In the genomic region with DNA sequence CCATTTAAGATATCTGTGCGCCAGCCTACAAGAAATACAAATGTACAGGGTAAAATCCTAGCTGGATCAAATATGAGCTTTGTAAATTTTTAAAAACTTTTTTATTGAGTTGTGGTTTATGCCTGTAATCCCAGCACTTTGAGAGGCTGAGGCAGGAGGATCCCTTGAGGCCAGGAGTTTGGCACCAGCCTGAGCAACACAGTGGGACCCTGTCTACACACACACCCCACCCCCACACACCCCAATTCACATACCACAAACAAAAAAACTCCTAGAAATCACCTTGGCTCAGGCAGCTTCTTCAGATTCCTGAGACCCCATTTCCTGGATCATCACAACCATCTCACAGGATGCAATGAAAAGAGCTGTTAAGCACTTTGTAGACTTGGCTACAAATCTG, we compare ENCODE assay signal across 19 cellular contexts. TPM values are rescaled to one million over a fixed set of nuclear protein-coding genes. Genes with fewer than 3 reads are reported as not detected.
DNase-seq lines count a peak whose midpoint lies in the region; ATAC-seq, FAIRE-seq and TF ChIP-seq lines count a peak whose summit lies in the region.
"Had no signal": no experiment of that assay in that cellular context is flagged by ENCODE, and none has a peak within 500 bp of the region (broad histone marks: within the 10 kb centered on the region; RNA-seq: fewer than 3 reads in every experiment).

No MANE protein-coding gene starts in this region.

- no peak overlapping the region for H2BK12ac ChIP-seq in neuronal stem cell (ENCODE audit: low read length)

- CTCF ChIA-PET in CD8-positive, alpha-beta T cell (lab: Charles Lee): interaction anchor here (1.2 kb wide), 1 partner anchor 10 kb away, joined by 3 read pairs; no protein-coding TSS in a partner anchor

- intact Hi-C loops in CD8-positive, alpha-beta T cell (cut with DNase I, micrococcal nuclease): no loop called here

- H2BK5ac ChIP-seq in neuronal stem cell (ENCODE audit: low read length): peak overlapping the region; percentile 53

- H3K27me3 ChIP-seq in CD8-positive, alpha-beta T cell (ENCODE audit: insufficient read depth, low read length): no peaks in the 10 kb centered on the region
- no peaks in the 10 kb centered on the region for H3K27me3 ChIP-seq in HUES64 (ENCODE audit: insufficient read depth, low read length)
- H3K27me3 ChIP-seq in endodermal cell (ENCODE audit: control insufficient read depth, insufficient read depth, low read length, poor library complexity, severe bottlenecking): no peaks in the 10 kb centered on the region
- no peaks in the 10 kb centered on the region for H3K27me3 ChIP-seq in neuronal stem cell (ENCODE audit: control insufficient read depth in 3 of 3, insufficient read depth in 3 of 3, low read depth in 1 of 3, low read length in 3 of 3)
- H3K27me3 ChIP-seq: BLaER1 treated with 17β-estradiol and CSF1 and Interleukin-3, amounts not matched to agents 10 nM and 100 nM had no signal

- H3K18ac ChIP-seq in neuronal stem cell (ENCODE audit: low read length): no peak overlapping the region

- no peak overlapping the region for H3K4ac ChIP-seq in neuronal stem cell (ENCODE audit: low read length)

- no peak overlapping the region for H3K27ac ChIP-seq in CD8-positive, alpha-beta T cell (ENCODE audit: low read depth, low read length)
- H3K27ac ChIP-seq in HUES64 (ENCODE audit: low read depth, low read length): 0 out of 2 replicates have a peak overlapping the region, but pooled peaks have one; percentile 18
- no peak overlapping the region for H3K27ac ChIP-seq in endodermal cell (ENCODE audit: low read depth, low read length)
- no peak overlapping the region for H3K27ac ChIP-seq in neuronal stem cell (replicated peaks; ENCODE audit: low read length)
- H3K27ac ChIP-seq in coronary artery: no peak overlapping the region
- H3K27ac ChIP-seq: BLaER1 treated with 17β-estradiol and CSF1 and Interleukin-3, amounts not matched to agents 10 nM and 100 nM; GM23248 had no signal

- no peak overlapping the region for H2BK120ac ChIP-seq in neuronal stem cell (ENCODE audit: low read depth, low read length)

- no peak overlapping the region for H4K91ac ChIP-seq in neuronal stem cell (ENCODE audit: low read depth, low read length, poor library complexity)

- H3K4me1 Mint-ChIP-seq in CD8-positive, alpha-beta T cell (ENCODE audit: low read depth): no peaks in the 10 kb centered on the region
- peaks cover 7% of the 10 kb centered on the region for H3K4me1 Mint-ChIP-seq in endodermal cell
- H3K4me1 Mint-ChIP-seq: B cell, IgD-negative memory B cell had no signal

- H3K27ac Mint-ChIP-seq in CD8-positive, alpha-beta T cell: peak overlapping the region; percentile 80
- H3K27ac Mint-ChIP-seq in endodermal cell: peak overlapping the region; percentile 61
- H3K27ac Mint-ChIP-seq: B cell had no signal

- H3K14ac ChIP-seq in neuronal stem cell (ENCODE audit: low read length): no peak overlapping the region

- no peak overlapping the region for H3K4me3 Mint-ChIP-seq in CD8-positive, alpha-beta T cell
- no peak overlapping the region for H3K4me3 Mint-ChIP-seq in endodermal cell
- H3K4me3 Mint-ChIP-seq: B cell, IgD-negative memory B cell had no signal

- no peaks in the 10 kb centered on the region for H3K79me1 ChIP-seq in neuronal stem cell (ENCODE audit: low read depth, low read length)

- no peak overlapping the region for H2AFZ ChIP-seq in neuronal stem cell (ENCODE audit: low read length)
- H2AFZ ChIP-seq: GM23248 had no signal

- 100% methylated on average over 1 of the region's 1 CpG for WGBS in HUES64
- WGBS in endodermal cell (ENCODE audit: insufficient coverage in 1 of 2, insufficient read length in 1 of 2), 2 experiments: 96 to 100% methylated on average over 1 of the region's 1 CpG
- WGBS in neuronal stem cell (ENCODE audit: extremely low coverage in 2 of 2, insufficient read length in 2 of 2, insufficient replicate concordance in 1 of 2), 2 donors: no CpG with 5 or more reads among the region's 1 CpG

- no peak for DNase-seq in CD8-positive, alpha-beta T cell
- DNase-seq in endodermal cell: no peak
- no peak for DNase-seq in neuronal stem cell (ENCODE audit: low spot score)
- no peak for DNase-seq in coronary artery (ENCODE audit: low spot score)
- DNase-seq in urothelium cell line (ENCODE audit: low spot score): no peak
- DNase-seq: Caco-2, GM23248, HCEC 1CT, KBM-7 had no signal

- H3K9me3 ChIP-seq in CD8-positive, alpha-beta T cell (ENCODE audit: low read length): no peaks in the 10 kb centered on the region
- H3K9me3 ChIP-seq in HUES64 (ENCODE audit: insufficient read depth, low read depth, low read length) (no peaks in the 10 kb centered on the region), endodermal cell (ENCODE audit: control insufficient read depth, low read length) (no peaks in the 10 kb centered on the region), neuronal stem cell (replicated peaks in 1 of 2; ENCODE audit: control insufficient read depth in 2 of 2, insufficient read depth in 1 of 2, low read depth in 1 of 2, low read length in 2 of 2) (no peaks in the 10 kb centered on the region)
- H3K9me3 ChIP-seq: BLaER1 treated with 17β-estradiol and CSF1 and Interleukin-3, amounts not matched to agents 10 nM and 100 nM; Caco-2 had no signal

- POLR2A ChIA-PET in CD8-positive, alpha-beta T cell (lab: Charles Lee): interaction anchor here (0.6 kb wide), 1 partner anchor 99 kb away, joined by 3 read pairs; no protein-coding TSS in a partner anchor

- H3K4me3 ChIP-seq in CD8-positive, alpha-beta T cell (ENCODE audit: low read depth, low read length): no peak overlapping the region
- no peak overlapping the region for H3K4me3 ChIP-seq in HUES64 (ENCODE audit: low read length)
- H3K4me3 ChIP-seq in endodermal cell (ENCODE audit: low read length): no peak overlapping the region
- H3K4me3 ChIP-seq in neuronal stem cell (ENCODE audit: low read length in 2 of 2): no peak overlapping the region
- H3K4me3 ChIP-seq in coronary artery: no peak overlapping the region
- H3K4me3 ChIP-seq: BLaER1 treated with 17β-estradiol and CSF1 and Interleukin-3, amounts not matched to agents 10 nM and 100 nM; GM23248 had no signal

- no peak overlapping the region for H2BK15ac ChIP-seq in neuronal stem cell (ENCODE audit: low read length)

- FAIRE-seq in urothelium cell line (lab: Jason Lieb, UNC): no peak
- FAIRE-seq: D721Med, G401.6, GM12891, GM18507, H54 had no signal

- H3K4me1 ChIP-seq in CD8-positive, alpha-beta T cell (ENCODE audit: insufficient read depth, low read length): no peaks in the 10 kb centered on the region
- peaks cover 8% of the 10 kb centered on the region for H3K4me1 ChIP-seq in HUES64 (ENCODE audit: insufficient read depth, low read length)
- no peaks in the 10 kb centered on the region for H3K4me1 ChIP-seq in endodermal cell (ENCODE audit: control insufficient read depth, insufficient read depth, low read length)
- peaks cover 4 to 5% of the 10 kb centered on the region in 2 donors for H3K4me1 ChIP-seq in neuronal stem cell (ENCODE audit: control insufficient read depth in 2 of 2, insufficient read depth in 1 of 2, low read depth in 1 of 2, low read length in 2 of 2)
- H3K4me1 ChIP-seq: BLaER1 treated with 17β-estradiol and CSF1 and Interleukin-3, amounts not matched to agents 10 nM and 100 nM had no signal

- H3K36me3 ChIP-seq in CD8-positive, alpha-beta T cell (ENCODE audit: insufficient read depth, low read length): peaks cover 4% of the 10 kb centered on the region
- H3K36me3 ChIP-seq in HUES64 (ENCODE audit: insufficient read depth, low read length): peaks cover 49% of the 10 kb centered on the region
- H3K36me3 ChIP-seq in endodermal cell (ENCODE audit: control insufficient read depth, insufficient read depth, low read length): peaks cover 38% of the 10 kb centered on the region
- peaks cover 0 to 39% of the 10 kb centered on the region in 2 donors for H3K36me3 ChIP-seq in neuronal stem cell (replicated peaks in 1 of 2; ENCODE audit: control insufficient read depth in 2 of 2, insufficient read depth in 2 of 2, low read length in 2 of 2)

- no peaks in the 10 kb centered on the region for H3K9me3 Mint-ChIP-seq in CD8-positive, alpha-beta T cell
- no peaks in the 10 kb centered on the region for H3K9me3 Mint-ChIP-seq in endodermal cell
- H3K9me3 Mint-ChIP-seq: IgD-negative memory B cell had no signal

- H3K27me3 Mint-ChIP-seq in CD8-positive, alpha-beta T cell (ENCODE audit: low read depth): no peaks in the 10 kb centered on the region
- H3K27me3 Mint-ChIP-seq in endodermal cell (ENCODE audit: insufficient read depth): no peaks in the 10 kb centered on the region
- H3K27me3 Mint-ChIP-seq: B cell, IgD-negative memory B cell had no signal

- H2AK5ac ChIP-seq in neuronal stem cell (ENCODE audit: low read depth, low read length): no peak overlapping the region

- ATAC-seq in CD8-positive, alpha-beta T cell: no peak
- no peak for ATAC-seq in GM21515 (IDR thresholded peaks at IDR 0.05; ENCODE audit: unreplicated experiment)

- no peak overlapping the region for H4K8ac ChIP-seq in neuronal stem cell (ENCODE audit: low read depth, low read length)

- H3K23ac ChIP-seq in neuronal stem cell (ENCODE audit: low read depth, low read length, poor library complexity): no peak overlapping the region

- no peak for TF ChIP-seq CTCF in CD8-positive, alpha-beta T cell (IDR thresholded peaks at IDR 0.05)
- no peak for TF ChIP-seq CTCF in endodermal cell (conservative IDR thresholded peaks at IDR 0.05)
- no peak for TF ChIP-seq CTCF in coronary artery (IDR thresholded peaks at IDR 0.05)

- no peak overlapping the region for H3K4me2 ChIP-seq in neuronal stem cell (ENCODE audit: insufficient read depth, low read length, poor library complexity, severe bottlenecking)
- H3K4me2 ChIP-seq: BLaER1 treated with 17β-estradiol and CSF1 and Interleukin-3, amounts not matched to agents 10 nM and 100 nM had no signal

- peaks cover 62% of the 10 kb centered on the region for H3K36me3 Mint-ChIP-seq in CD8-positive, alpha-beta T cell
- peaks cover 51% of the 10 kb centered on the region for H3K36me3 Mint-ChIP-seq in endodermal cell (ENCODE audit: low read depth)

- H3K9ac ChIP-seq in HUES64 (ENCODE audit: low read depth, low read length) (no peak overlapping the region), endodermal cell (ENCODE audit: extremely low read depth, low read length, poor library complexity, severe bottlenecking) (no peak overlapping the region), neuronal stem cell (ENCODE audit: low read depth, low read length, poor library complexity) (no peak overlapping the region)
- H3K9ac ChIP-seq: BLaER1 treated with 17β-estradiol and CSF1 and Interleukin-3, amounts not matched to agents 10 nM and 100 nM; GM23248 had no signal

RNA-seq across cellular contexts. Expression of gene CDK7, which starts 46.4 kb away (rescaled TPM):
- total RNA-seq in CD8-positive, alpha-beta T cell: 10 to 100 TPM; 27.5 to 29.4 TPM
- polyA plus RNA-seq in HUES64 (2013, experiment 1 of 2): 39.2 TPM
- 39.9 TPM for polyA plus RNA-seq in HUES64 (2013, experiment 2 of 2)
- 10 to 100 TPM; 49.7 to 52.0 TPM for total RNA-seq in endodermal cell
- polyA plus RNA-seq in endodermal cell (2013, experiment 1 of 2): 34.6 TPM
- 33.0 TPM for polyA plus RNA-seq in endodermal cell (2013, experiment 2 of 2)
- 45.7 TPM for polyA plus RNA-seq in neuronal stem cell (2013, experiment 1 of 2)
- polyA plus RNA-seq in neuronal stem cell (2013, experiment 2 of 2): 50.5 TPM

RNA-seq across cellular contexts. Expression of gene CCDC125, which starts 51.5 kb away (rescaled TPM):
- 1 to 10 TPM; 3.5 to 5.0 TPM for total RNA-seq in CD8-positive, alpha-beta T cell
- polyA plus RNA-seq in HUES64 (2013, experiment 1 of 2): 3.9 TPM
- polyA plus RNA-seq in HUES64 (2013, experiment 2 of 2): 5.3 TPM
- total RNA-seq in endodermal cell: 1 to 10 TPM in 1 of 2 donors, under 1 TPM in 1; 0.38 to 7.3 TPM
- polyA plus RNA-seq in endodermal cell (2013, experiment 1 of 2): 4.6 TPM
- 5.3 TPM for polyA plus RNA-seq in endodermal cell (2013, experiment 2 of 2)
- 2.4 TPM for polyA plus RNA-seq in neuronal stem cell (2013, experiment 1 of 2)
- 2.6 TPM for polyA plus RNA-seq in neuronal stem cell (2013, experiment 2 of 2)
